ENCODE assay signal across 2 cellular contexts in the genomic region with DNA sequence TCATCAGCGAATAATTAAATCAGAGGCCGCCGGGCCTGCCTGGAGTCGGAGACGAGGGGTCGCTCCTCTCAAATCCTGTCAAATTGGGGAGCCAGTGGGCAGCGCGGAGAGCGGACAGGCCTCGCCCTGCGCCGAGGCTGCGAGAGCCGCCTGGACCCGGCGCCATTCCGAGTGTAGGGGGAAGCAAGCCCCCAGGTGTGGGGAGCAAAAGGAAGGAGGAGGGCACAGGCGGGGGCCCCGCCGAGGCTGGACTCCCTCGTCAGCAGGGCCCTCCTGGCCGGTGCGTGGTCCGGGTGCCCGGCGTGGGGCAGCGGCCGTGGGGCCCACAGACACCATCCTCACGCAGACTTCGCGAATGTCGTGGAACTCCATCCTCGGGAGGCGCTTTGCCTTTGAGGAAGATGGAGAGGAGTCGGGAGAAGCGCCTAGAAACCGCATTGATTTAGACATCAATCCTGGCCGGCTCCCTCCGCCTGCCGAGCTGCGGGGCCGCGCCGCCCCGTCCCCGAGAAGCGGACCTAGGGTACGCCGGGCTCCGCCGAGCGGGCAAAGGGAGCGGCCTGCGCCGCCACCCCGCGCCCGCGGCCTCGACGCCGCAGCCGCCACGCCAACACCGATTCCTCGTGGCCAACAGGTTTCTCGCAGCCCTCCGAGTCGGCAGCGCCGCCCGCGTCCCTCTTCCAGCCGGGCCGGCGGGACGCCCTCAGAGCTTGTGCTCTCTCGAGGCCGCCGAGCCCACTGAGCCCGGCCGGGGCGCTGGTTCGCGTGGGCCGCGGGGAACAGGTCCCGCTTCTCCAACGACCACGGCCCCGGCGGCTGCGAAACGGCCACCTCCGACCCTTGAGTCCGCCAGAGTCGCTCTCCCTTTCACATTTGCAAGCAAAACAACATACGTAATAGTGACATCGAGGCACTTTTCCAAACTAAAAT.
A peak's percentile ranks its signal among the peaks of the same experiment; 100 is the strongest.
TF ChIP-seq lines count a peak whose summit lies in the region.

No MANE protein-coding gene starts in this region.

TF ChIP-seq in liver, 16 proteins besides CTCF, POLR2A, EP300 and RAD21:
- TF ChIP-seq HNF4A (conservative IDR thresholded peaks at IDR 0.05) (peak in 1 of 2 donors; percentile 13), RXRA (IDR thresholded peaks at IDR 0.05) (no peak), MAX (IDR thresholded peaks at IDR 0.05) (no peak)

TF ChIP-seq in HepG2, 621 proteins besides CTCF, POLR2A, EP300 and RAD21:
- no peak for TF ChIP-seq DPF2 (CRISPR knock-in tag; IDR thresholded peaks at IDR 0.05; ENCODE audit: borderline replicate concordance, low read depth)
- TF ChIP-seq, protein P1, sequence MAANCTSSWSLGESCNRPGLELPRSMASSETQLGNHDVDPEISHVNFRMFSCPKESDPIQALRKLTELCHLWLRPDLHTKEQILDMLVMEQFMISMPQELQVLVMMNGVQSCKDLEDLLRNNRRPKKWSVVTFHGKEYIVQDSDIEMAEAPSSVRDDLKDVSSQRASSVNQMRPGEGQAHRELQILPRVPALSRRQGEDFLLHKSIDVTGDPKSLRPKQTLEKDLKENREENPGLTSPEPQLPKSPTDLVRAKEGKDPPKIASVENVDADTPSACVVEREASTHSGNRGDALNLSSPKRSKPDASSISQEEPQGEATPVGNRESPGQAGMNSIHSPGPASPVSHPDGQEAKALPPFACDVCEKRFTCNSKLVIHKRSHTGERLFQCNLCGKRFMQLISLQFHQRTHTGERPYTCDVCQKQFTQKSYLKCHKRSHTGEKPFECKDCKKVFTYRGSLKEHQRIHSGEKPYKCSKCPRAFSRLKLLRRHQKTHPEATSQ (CRISPR knock-in tag; IDR thresholded peaks at IDR 0.05; ENCODE audit: borderline replicate concordance): no peak
- TF ChIP-seq SALL1 (CRISPR knock-in tag; IDR thresholded peaks at IDR 0.05): no peak
- no peak for TF ChIP-seq NCOR1 (IDR thresholded peaks at IDR 0.05; ENCODE audit: borderline replicate concordance, low read length)
- TF ChIP-seq, protein P2, sequence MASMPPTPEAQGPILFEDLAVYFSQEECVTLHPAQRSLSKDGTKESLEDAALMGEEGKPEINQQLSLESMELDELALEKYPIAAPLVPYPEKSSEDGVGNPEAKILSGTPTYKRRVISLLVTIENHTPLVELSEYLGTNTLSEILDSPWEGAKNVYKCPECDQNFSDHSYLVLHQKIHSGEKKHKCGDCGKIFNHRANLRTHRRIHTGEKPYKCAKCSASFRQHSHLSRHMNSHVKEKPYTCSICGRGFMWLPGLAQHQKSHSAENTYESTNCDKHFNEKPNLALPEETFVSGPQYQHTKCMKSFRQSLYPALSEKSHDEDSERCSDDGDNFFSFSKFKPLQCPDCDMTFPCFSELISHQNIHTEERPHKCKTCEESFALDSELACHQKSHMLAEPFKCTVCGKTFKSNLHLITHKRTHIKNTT (CRISPR knock-in tag; IDR thresholded peaks at IDR 0.05): no peak
- no peak for TF ChIP-seq ETV6 (CRISPR knock-in tag; conservative IDR thresholded peaks at IDR 0.05)
- TF ChIP-seq SOX5 (CRISPR knock-in tag; IDR thresholded peaks at IDR 0.05; ENCODE audit: borderline replicate concordance): no peak
- no peak for TF ChIP-seq ZNF510 (CRISPR knock-in tag; IDR thresholded peaks at IDR 0.05; ENCODE audit: low read depth)
- no peak for TF ChIP-seq STAT5B (CRISPR knock-in tag; IDR thresholded peaks at IDR 0.05)
- no peak for TF ChIP-seq ZBTB46 (CRISPR knock-in tag; IDR thresholded peaks at IDR 0.05; ENCODE audit: borderline replicate concordance)
- TF ChIP-seq MXD4 (CRISPR knock-in tag; IDR thresholded peaks at IDR 0.05): no peak
- TF ChIP-seq PRMT3 (CRISPR knock-in tag; IDR thresholded peaks at IDR 0.05; ENCODE audit: borderline replicate concordance, low read depth): no peak
- TF ChIP-seq GABPB1 (CRISPR knock-in tag; IDR thresholded peaks at IDR 0.05): no peak; the same call in 1 of the 2 replicates
- TF ChIP-seq, protein P3, sequence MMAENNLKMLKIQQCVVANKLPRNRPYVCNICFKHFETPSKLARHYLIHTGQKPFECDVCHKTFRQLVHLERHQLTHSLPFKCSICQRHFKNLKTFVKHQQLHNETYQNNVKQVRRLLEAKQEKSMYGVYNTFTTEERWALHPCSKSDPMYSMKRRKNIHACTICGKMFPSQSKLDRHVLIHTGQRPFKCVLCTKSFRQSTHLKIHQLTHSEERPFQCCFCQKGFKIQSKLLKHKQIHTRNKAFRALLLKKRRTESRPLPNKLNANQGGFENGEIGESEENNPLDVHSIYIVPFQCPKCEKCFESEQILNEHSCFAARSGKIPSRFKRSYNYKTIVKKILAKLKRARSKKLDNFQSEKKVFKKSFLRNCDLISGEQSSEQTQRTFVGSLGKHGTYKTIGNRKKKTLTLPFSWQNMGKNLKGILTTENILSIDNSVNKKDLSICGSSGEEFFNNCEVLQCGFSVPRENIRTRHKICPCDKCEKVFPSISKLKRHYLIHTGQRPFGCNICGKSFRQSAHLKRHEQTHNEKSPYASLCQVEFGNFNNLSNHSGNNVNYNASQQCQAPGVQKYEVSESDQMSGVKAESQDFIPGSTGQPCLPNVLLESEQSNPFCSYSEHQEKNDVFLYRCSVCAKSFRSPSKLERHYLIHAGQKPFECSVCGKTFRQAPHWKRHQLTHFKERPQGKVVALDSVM (CRISPR knock-in tag; IDR thresholded peaks at IDR 0.05): no peak
- TF ChIP-seq ZNF432 (CRISPR knock-in tag; IDR thresholded peaks at IDR 0.05; ENCODE audit: borderline replicate concordance): no peak
- TF ChIP-seq, protein P4, sequence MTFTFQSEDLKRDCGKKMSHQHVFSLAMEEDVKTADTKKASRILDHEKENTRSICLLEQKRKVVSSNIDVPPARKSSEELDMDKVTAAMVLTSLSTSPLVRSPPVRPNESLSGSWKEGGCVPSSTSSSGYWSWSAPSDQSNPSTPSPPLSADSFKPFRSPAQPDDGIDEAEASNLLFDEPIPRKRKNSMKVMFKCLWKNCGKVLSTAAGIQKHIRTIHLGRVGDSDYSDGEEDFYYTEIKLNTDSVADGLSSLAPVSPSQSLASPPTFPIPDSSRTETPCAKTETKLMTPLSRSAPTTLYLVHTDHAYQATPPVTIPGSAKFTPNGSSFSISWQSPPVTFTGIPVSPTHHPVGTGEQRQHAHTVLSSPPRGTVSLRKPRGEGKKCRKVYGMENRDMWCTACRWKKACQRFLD (CRISPR knock-in tag; IDR thresholded peaks at IDR 0.05; ENCODE audit: borderline replicate concordance): no peak
- TF ChIP-seq KLF13 (CRISPR knock-in tag; IDR thresholded peaks at IDR 0.05): no peak
- TF ChIP-seq RARA (CRISPR knock-in tag; IDR thresholded peaks at IDR 0.05): no peak
